Comparison of ENCODE assay signal across 13 cellular contexts in the genomic region with DNA sequence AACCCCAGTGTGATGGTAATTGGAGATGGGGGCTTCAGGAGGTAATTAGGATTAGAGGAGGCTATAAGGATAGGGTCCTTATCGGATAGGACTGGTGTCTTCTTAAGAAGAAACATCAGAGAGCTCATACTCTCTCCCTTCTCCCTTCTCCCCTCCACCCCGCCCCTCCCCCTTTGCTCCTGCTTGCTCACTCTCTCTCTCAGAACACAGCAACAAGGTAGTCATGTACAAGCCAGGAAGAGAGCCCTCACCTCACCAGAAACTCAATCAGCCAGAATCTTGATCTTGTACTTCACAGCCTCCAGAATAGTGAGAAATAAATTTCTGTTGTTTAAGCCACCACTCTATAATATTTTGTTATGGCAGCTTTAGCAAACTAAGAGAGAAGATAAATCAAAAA. TPM values are rescaled to one million over a fixed set of nuclear protein-coding genes. Genes with fewer than 3 reads are reported as not detected.
A peak's percentile ranks its signal among the peaks of the same experiment; 100 is the strongest.
DNase-seq lines count a peak whose midpoint lies in the region; ATAC-seq, FAIRE-seq and TF ChIP-seq lines count a peak whose summit lies in the region.
"Had no signal": no experiment of that assay in that cellular context is flagged by ENCODE, and none has a peak within 500 bp of the region (broad histone marks: within the 10 kb centered on the region; RNA-seq: fewer than 3 reads in every experiment).

No MANE protein-coding gene starts in this region.

- H4K20me1 ChIP-seq in smooth muscle cell (ENCODE audit: low read depth), result no peaks in the 10 kb centered on the region

- no peaks in the 10 kb centered on the region for H3K36me3 Mint-ChIP-seq in endothelial cell (ENCODE audit: low read depth, unreplicated experiment)

- DNase-seq in NCI-H82 (lab: John Stamatoyannopoulos, UW), result peak; percentile 11
- DNase-seq in NCI-H82 treated with DMSO at 0.1 percent for 48 hours (lab: John Stamatoyannopoulos, UW; ENCODE audit: unreplicated experiment), result no peak
- peak; percentile 65 for DNase-seq in M059J (ENCODE audit: low read depth)
- peak; percentile 67 for DNase-seq in bronchial epithelial cell (ENCODE audit: low read depth)
- peak; percentile 51 for DNase-seq in renal cortical epithelial cell (ENCODE audit: low read depth)
- DNase-seq in endothelial cell (ENCODE audit: low spot score), result no peak
- no peak for DNase-seq in smooth muscle cell (lab: John Stamatoyannopoulos, UW; ENCODE audit: unreplicated experiment)
- DNase-seq: GF-D8, NCI-H526 treated with DMSO at 0.1 percent for 48 hours, uterus had no signal

- H3K4me3 ChIP-seq in bronchial epithelial cell (ENCODE audit: low read depth, low read length) (no peak overlapping the region), smooth muscle cell (no peak overlapping the region)
- H3K4me3 ChIP-seq: lung, uterus had no signal

- H3K9ac ChIP-seq in smooth muscle cell (ENCODE audit: low read depth), result no peak overlapping the region

- H3K27ac ChIP-seq in smooth muscle cell (ENCODE audit: low read depth), result no peak overlapping the region
- H3K27ac ChIP-seq: uterus had no signal

- no peak overlapping the region for H3K4me3 Mint-ChIP-seq in endothelial cell (ENCODE audit: unreplicated experiment)
- H3K4me3 Mint-ChIP-seq: central memory CD8-positive, alpha-beta T cell had no signal

- peaks cover 11% of the 10 kb centered on the region for H3K4me1 Mint-ChIP-seq in endothelial cell (ENCODE audit: unreplicated experiment)

- peaks cover 5% of the 10 kb centered on the region for H3K4me1 ChIP-seq in smooth muscle cell (ENCODE audit: low read depth)
- H3K4me1 ChIP-seq: uterus had no signal

- H3K27me3 ChIP-seq in bronchial epithelial cell (ENCODE audit: control insufficient read depth, insufficient read depth, low read length) (no peaks in the 10 kb centered on the region), smooth muscle cell (ENCODE audit: low read depth) (no peaks in the 10 kb centered on the region)
- H3K27me3 ChIP-seq: uterus had no signal

- H3K27me3 Mint-ChIP-seq in endothelial cell (ENCODE audit: unreplicated experiment), result peaks cover 8% of the 10 kb centered on the region
- H3K27me3 Mint-ChIP-seq: central memory CD8-positive, alpha-beta T cell had no signal

- H2AFZ ChIP-seq in smooth muscle cell (ENCODE audit: low read depth), result no peak overlapping the region

- no peak for ATAC-seq in HG03520 (IDR thresholded peaks at IDR 0.05; ENCODE audit: unreplicated experiment)

- no peak overlapping the region for H3K4me2 ChIP-seq in smooth muscle cell

- FAIRE-seq in bronchial epithelial cell (lab: Jason Lieb, UNC), result no peak

- H3K9me3 Mint-ChIP-seq in endothelial cell (ENCODE audit: unreplicated experiment), result no peaks in the 10 kb centered on the region
- H3K9me3 Mint-ChIP-seq: central memory CD8-positive, alpha-beta T cell had no signal

- no peak overlapping the region for H3K27ac Mint-ChIP-seq in endothelial cell (ENCODE audit: unreplicated experiment)

- H3K36me3 ChIP-seq in bronchial epithelial cell (ENCODE audit: control insufficient read depth, insufficient read depth, low read length) (no peaks in the 10 kb centered on the region), smooth muscle cell (ENCODE audit: low read depth) (no peaks in the 10 kb centered on the region)
- H3K36me3 ChIP-seq: uterus had no signal

- TF ChIP-seq CTCF in bronchial epithelial cell (IDR thresholded peaks at IDR 0.05; ENCODE audit: insufficient read depth, low read length, severe bottlenecking), result no peak
- TF ChIP-seq CTCF in endothelial cell (IDR thresholded peaks at IDR 0.05; ENCODE audit: unreplicated experiment), result no peak
- TF ChIP-seq CTCF in smooth muscle cell (IDR thresholded peaks at IDR 0.05; ENCODE audit: borderline replicate concordance, insufficient read depth, poor library complexity, severe bottlenecking), result no peak

- no peaks in the 10 kb centered on the region for H3K9me3 ChIP-seq in smooth muscle cell (replicated peaks; ENCODE audit: low read depth)
- H3K9me3 ChIP-seq: uterus had no signal

- no peaks in the 10 kb centered on the region for H3F3A ChIP-seq in smooth muscle cell (ENCODE audit: low read depth)

- 51% methylated on average over 2 of the region's 2 CpGs for WGBS in smooth muscle cell (ENCODE audit: low lambda C conversion rate)

- no peaks in the 10 kb centered on the region for H3K79me2 ChIP-seq in smooth muscle cell (ENCODE audit: low read depth)

RNA-seq across cellular contexts. Expression of gene DDX60L, which starts 4.5 kb away (rescaled TPM):
- 17.0 and 21.5 TPM in 2 replicates for total RNA-seq in M059J (2014; rRNA removed; shearing (Covaris generic))
- total RNA-seq in bronchial epithelial cell (2.9 and 4.4 TPM in 2 replicates), renal cortical epithelial cell (22.5 and 44.6 TPM in 2 replicates), endothelial cell (ENCODE audit: unreplicated experiment) (10.8 TPM), smooth muscle cell (7.9 and 8.4 TPM in 2 replicates)
- polyA plus RNA-seq in smooth muscle cell, result 2.2 and 3.4 TPM in 2 replicates

RNA-seq across cellular contexts. Expression of gene PALLD, which starts 21.1 kb away (rescaled TPM):
- total RNA-seq in M059J (2014; rRNA removed; shearing (Covaris generic)), result 21.6 and 46.0 TPM in 2 replicates
- total RNA-seq in bronchial epithelial cell (69.2 and 92.7 TPM in 2 replicates), renal cortical epithelial cell (190 and 278 TPM in 2 replicates), endothelial cell (ENCODE audit: unreplicated experiment) (16.4 TPM), smooth muscle cell (412 and 415 TPM in 2 replicates)
- polyA plus RNA-seq in smooth muscle cell, result 354 and 360 TPM in 2 replicates

Comparison
In these comparisons a context has a peak if more than half of its experiments do, and no peak if none do; other contexts are left out.
1. DNase-seq: peak in NCI-H82 (single experiment), M059J (single experiment), bronchial epithelial cell (single experiment) and renal cortical epithelial cell (single experiment); none in NCI-H82 treated with DMSO at 0.1 percent for 48 hours (single experiment), endothelial cell (single experiment) and smooth muscle cell (single experiment).